9 cellular contexts compared by ENCODE assay signal in the genomic region with DNA sequence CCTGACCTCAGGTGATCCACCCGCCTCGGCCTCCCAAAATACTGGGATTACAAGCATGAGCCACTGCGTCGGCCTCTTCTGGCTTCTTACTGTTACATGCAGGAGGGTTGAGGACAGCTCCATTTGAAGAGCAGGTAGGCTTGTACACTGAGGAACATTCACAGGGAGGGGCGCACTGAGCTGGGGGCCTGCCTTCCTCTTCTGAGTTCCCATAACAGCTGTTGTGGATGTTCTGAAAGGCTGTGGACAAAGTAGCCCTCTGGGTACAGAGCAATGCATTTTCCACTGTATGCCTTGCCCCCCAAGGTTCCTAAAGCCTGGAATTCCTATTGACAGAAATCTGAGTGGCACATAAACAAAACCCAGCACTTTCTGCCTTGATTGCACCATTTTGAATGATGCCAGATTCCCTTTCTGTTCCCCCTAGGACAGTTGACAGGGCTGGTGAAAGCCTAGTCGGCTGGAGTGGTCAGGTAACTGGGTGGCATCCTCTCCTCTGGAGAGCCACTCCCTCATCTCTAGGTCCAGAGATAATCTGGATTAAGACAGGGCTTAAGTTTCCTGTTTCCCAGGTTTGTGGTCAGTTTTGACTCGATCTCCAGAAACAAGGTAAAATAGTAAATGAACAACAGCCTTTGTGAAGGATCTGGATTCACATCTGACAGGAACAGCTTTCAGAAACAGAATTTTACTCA. TPM values are rescaled to one million over a fixed set of nuclear protein-coding genes. Genes with fewer than 3 reads are reported as not detected.
DNase-seq lines count a peak whose midpoint lies in the region; ATAC-seq and TF ChIP-seq lines count a peak whose summit lies in the region.
"Had no signal": no experiment of that assay in that cellular context is flagged by ENCODE, and none has a peak within 500 bp of the region (broad histone marks: within the 10 kb centered on the region; RNA-seq: fewer than 3 reads in every experiment).

No MANE protein-coding gene starts in this region.

- H3K9me3 Mint-ChIP-seq in T-cell = no peaks in the 10 kb centered on the region

- no peaks in the 10 kb centered on the region for H4K20me1 ChIP-seq in fibroblast of lung (ENCODE audit: control insufficient read depth, extremely low read depth, insufficient read depth, low read length)

- WGBS in spleen, 5 donors = 87 to 91% (median 89%) methylated on average over 7 of the region's 7 CpGs

- H3K4me1 ChIP-seq in fibroblast of lung (ENCODE audit: control insufficient read depth, extremely low read depth, insufficient read depth, low read length) = peaks cover 8% of the 10 kb centered on the region
- peaks cover 8 to 66% (median 50%) of the 10 kb centered on the region in 6 donors for H3K4me1 ChIP-seq in spleen

- H3K9me3 ChIP-seq in fibroblast of lung (ENCODE audit: control insufficient read depth, insufficient read depth, low read depth, low read length) = no peaks in the 10 kb centered on the region
- no peaks in the 10 kb centered on the region for H3K9me3 ChIP-seq in spleen

- POLR2A ChIA-PET in T-cell (lab: Charles Lee) = interaction anchor here in 1 of 2 donors (0.5 to 0.7 kb wide), 3 partner anchors 19 to 131 kb away, joined by 3 to 6 read pairs (median 3); no protein-coding TSS in a partner anchor

- no peaks in the 10 kb centered on the region for H3K79me2 ChIP-seq in fibroblast of lung (ENCODE audit: control insufficient read depth, insufficient read depth, low read length)

- DNase-seq in NCI-H82 (lab: John Stamatoyannopoulos, UW) (peak; percentile 62), NCI-H82 treated with DMSO at 0.1 percent for 48 hours (lab: John Stamatoyannopoulos, UW; ENCODE audit: unreplicated experiment) (no peak), T-cell (no peak), fibroblast of lung (ENCODE audit: low read depth in 2 of 2) (no peak), spleen (peak; percentile 72), NCI-H146 treated with DMSO at 0.1 percent for 48 hours (lab: John Stamatoyannopoulos, UW; ENCODE audit: unreplicated experiment) (no peak), mucosa of gallbladder (ENCODE audit: low spot score) (no peak)

- TF ChIP-seq CTCF in fibroblast of lung (conservative IDR thresholded peaks at IDR 0.05 in 1 of 2, IDR thresholded peaks at IDR 0.05 in 1 of 2; ENCODE audit: low read depth in 1 of 2, low read length in 2 of 2) = no peak
- TF ChIP-seq CTCF in spleen (IDR thresholded peaks at IDR 0.05 in 8 of 11, conservative IDR thresholded peaks at IDR 0.05 in 3 of 11) = no peak

- CTCF ChIA-PET in T-cell (lab: Charles Lee) = interaction anchor here (0.5 to 3.3 kb wide), 10 partner anchors 9 to 269 kb away, joined by 3 to 20 read pairs (median 4); no protein-coding TSS in a partner anchor

- no peak overlapping the region for H3K4me2 ChIP-seq in fibroblast of lung (ENCODE audit: extremely low read depth, insufficient read depth, low read length)

- H3K4me3 ChIP-seq in fibroblast of lung (replicated peaks in 1 of 4; ENCODE audit: control extremely low read depth in 1 of 4, insufficient read depth in 1 of 4, low read depth in 3 of 4, low read length in 4 of 4) (no peak overlapping the region), spleen (peak overlapping the region in 1 of 8 donors; percentile 88)

- no peaks in the 10 kb centered on the region for H3K27me3 Mint-ChIP-seq in T-cell

- no peak overlapping the region for H2AFZ ChIP-seq in fibroblast of lung (ENCODE audit: low read length)

- TF ChIP-seq POLR2A in spleen (IDR thresholded peaks at IDR 0.05) = no peak

- intact Hi-C loops in spleen (cut with DNase I; ENCODE audit: low total_unique reads) = loop anchor here (5.0 kb wide), 1 partner anchor 267 kb away; no protein-coding TSS in a partner anchor

- peaks cover 41% of the 10 kb centered on the region for H3K36me3 Mint-ChIP-seq in T-cell

- no peaks in the 10 kb centered on the region for H3K27me3 ChIP-seq in fibroblast of lung (ENCODE audit: control insufficient read depth, insufficient read depth, low read length)
- no peaks in the 10 kb centered on the region for H3K27me3 ChIP-seq in spleen (replicated peaks in 1 of 7)

- H3K36me3 ChIP-seq in fibroblast of lung (ENCODE audit: control insufficient read depth, insufficient read depth, low read length) (peaks cover 10% of the 10 kb centered on the region), spleen (peaks cover 0 to 59% (median 32%) of the 10 kb centered on the region in 6 donors)

- peaks cover 41 to 43% (median 43%) of the 10 kb centered on the region in 3 donors for H3K4me1 Mint-ChIP-seq in T-cell

- peak overlapping the region; percentile 65 to 81 (median 77) for H3K4me3 Mint-ChIP-seq in T-cell

- H3K27ac Mint-ChIP-seq in T-cell = peak overlapping the region; percentile 74 to 77

- H3K27ac ChIP-seq in fibroblast of lung (ENCODE audit: insufficient read depth, low read length) (peak overlapping the region; percentile 48), spleen (peak overlapping the region in 6 of 8 donors; percentile 29 to 92 (median 84))
- H3K27ac ChIP-seq: HL-60 had no signal

- H3K9ac ChIP-seq in fibroblast of lung (ENCODE audit: insufficient read depth, low read length) = no peak overlapping the region

- no peak for ATAC-seq in T-cell (replicated peaks in 1 of 4)
- ATAC-seq in HG02571 (IDR thresholded peaks at IDR 0.05; ENCODE audit: unreplicated experiment) = no peak

RNA-seq across cellular contexts. Expression of a gene that starts 1.4 kb away (rescaled TPM):
- total RNA-seq in T-cell (10 to 100 TPM in 3 of 5 donors, 1 to 10 TPM in 2; 8.1 to 23.8 (median 14.7) TPM), fibroblast of lung (0.33 and 0.51 TPM in 2 replicates), spleen (10 to 100 TPM; 13.0 to 28.2 (median 20.3) TPM), mucosa of gallbladder (2.0 TPM)
- polyA plus RNA-seq in fibroblast of lung (0.46 and 0.56 TPM in 2 replicates), spleen (10 to 100 TPM; 13.5 to 26.3 (median 13.6) TPM)
- polyA plus RNA-seq in fibroblast of lung (2012) = 0.51 and 0.60 TPM in 2 replicates
- polyA minus RNA-seq in fibroblast of lung (ENCODE audit: low replicate concordance) = 0.30 TPM in 1 of 2 replicates, not detected in the other

RNA-seq across cellular contexts. Expression of a gene that starts 41.1 kb away (rescaled TPM):
- 10 to 100 TPM; 56.3 to 72.8 (median 62.9) TPM for total RNA-seq in T-cell
- 60.4 and 74.1 TPM in 2 replicates for total RNA-seq in fibroblast of lung
- polyA plus RNA-seq in fibroblast of lung = 77.9 and 101 TPM in 2 replicates
- polyA plus RNA-seq in fibroblast of lung (2012) = 89.4 and 111 TPM in 2 replicates
- polyA minus RNA-seq in fibroblast of lung (ENCODE audit: low replicate concordance) = 46.6 and 122 TPM in 2 replicates
- total RNA-seq in spleen = 10 to 100 TPM; 43.0 to 84.8 (median 68.9) TPM
- polyA plus RNA-seq in spleen = 10 to 100 TPM; 28.0 to 35.2 (median 35.1) TPM
- 61.7 TPM for total RNA-seq in mucosa of gallbladder

Comparison
In these comparisons a context has a peak if more than half of its experiments do, and no peak if none do; other contexts are left out.
1. DNase-seq: peak in NCI-H82 (single experiment) and spleen (single experiment); none in NCI-H82 treated with DMSO at 0.1 percent for 48 hours (single experiment), T-cell (0 of 34), fibroblast of lung (0 of 2), NCI-H146 treated with DMSO at 0.1 percent for 48 hours (single experiment) and mucosa of gallbladder (single experiment).